ENCODE assay signal across 28 cellular contexts in genomic region chr1:85862456-85862855, GRCh38.
DNase-seq lines count a peak whose midpoint lies in the region; ATAC-seq and TF ChIP-seq lines count a peak whose summit lies in the region.
"Had no signal": no experiment of that assay in that cellular context is flagged by ENCODE, and none has a peak within 500 bp of the region (broad histone marks: within the 10 kb centered on the region; RNA-seq: fewer than 3 reads in every experiment).

No MANE protein-coding gene starts in this region.

- intact Hi-C loops in head of caudate nucleus (cut with DNase I) = no loop called here

- H2AK5ac ChIP-seq in mesenchymal stem cell (ENCODE audit: low read length, severe bottlenecking) = no peak overlapping the region

- no peak overlapping the region for H3K23ac ChIP-seq in mesenchymal stem cell (ENCODE audit: low read length in 2 of 2)

- H3K18ac ChIP-seq in mesenchymal stem cell (ENCODE audit: low read depth in 1 of 2, low read length in 2 of 2) = no peak overlapping the region

- H2BK120ac ChIP-seq in mesenchymal stem cell (ENCODE audit: low read depth, low read length) = no peak overlapping the region

- H3K4me2 ChIP-seq in mesenchymal stem cell (ENCODE audit: low read length, poor library complexity, severe bottlenecking) = peak overlapping the region; percentile 16
- no peak overlapping the region for H3K4me2 ChIP-seq in MM.1S (ENCODE audit: low read depth, low read length)
- H3K4me2 ChIP-seq: BLaER1 treated with 17β-estradiol and CSF1 and Interleukin-3, amounts not matched to agents 10 nM and 100 nM had no signal

- H3K79me2 ChIP-seq in MM.1S (ENCODE audit: low read length) = no peaks in the 10 kb centered on the region

- no peak overlapping the region for H2BK5ac ChIP-seq in mesenchymal stem cell (ENCODE audit: low read depth, low read length, poor library complexity, severe bottlenecking)

- H3K4me1 ChIP-seq in mesenchymal stem cell (ENCODE audit: control insufficient read depth, insufficient read depth, low read depth, low read length) (no peaks in the 10 kb centered on the region), MM.1S (ENCODE audit: low read length) (no peaks in the 10 kb centered on the region)
- H3K4me1 ChIP-seq: BLaER1 treated with 17β-estradiol and CSF1 and Interleukin-3, amounts not matched to agents 10 nM and 100 nM; suprapubic skin; upper lobe of left lung had no signal

- H2BK15ac ChIP-seq in mesenchymal stem cell (ENCODE audit: low read depth, poor library complexity, severe bottlenecking) = no peak overlapping the region

- no peaks in the 10 kb centered on the region for H3F3A ChIP-seq in MM.1S (ENCODE audit: insufficient read depth, low read length)

- no peaks in the 10 kb centered on the region for H3K36me3 ChIP-seq in mesenchymal stem cell (ENCODE audit: control insufficient read depth in 1 of 2, insufficient read depth in 2 of 2, low read depth in 1 of 2, low read length in 2 of 2)
- no peaks in the 10 kb centered on the region for H3K36me3 ChIP-seq in MM.1S (replicated peaks; ENCODE audit: insufficient read depth, low read length)
- H3K36me3 ChIP-seq: BLaER1 treated with 17β-estradiol and CSF1 and Interleukin-3, amounts not matched to agents 10 nM and 100 nM; suprapubic skin; upper lobe of left lung had no signal

- peak; percentile 74 for DNase-seq in DMS53 (lab: John Stamatoyannopoulos, UW)
- peak; percentile 19 for DNase-seq in LHCN-M2 (ENCODE audit: low read depth)
- peak; percentile 21 for DNase-seq in fibroblast of pulmonary artery (ENCODE audit: low read depth)
- peak; percentile 93 for DNase-seq in mesenchymal stem cell
- DNase-seq in MM.1S = no peak
- no peak for DNase-seq in NCI-H446 treated with DMSO at 0.1 percent for 48 hours (lab: John Stamatoyannopoulos, UW)
- DNase-seq in head of caudate nucleus = no peak
- DNase-seq: activated B cell treated with CpG ODN at 0.5 μM for 24 hours; activated CD8-positive, alpha-beta memory T cell treated with anti-CD3 and anti-CD28 coated beads, Interleukin-2, amount 10 ng/mL, durations not matched to agents 7 days and 5 days; activated T-cell treated with anti-CD3 and anti-CD28 coated beads, Interleukin-2, amount 50 U/mL, for 4 hours; caudate nucleus; effector memory CD8-positive, alpha-beta T cell; erythroblast; Kasumi-1; NCI-H1048; NCI-H2107; NCI-H510A; nephron progenitor cell; small intestine; stimulated activated naive CD4-positive, alpha-beta T cell treated with Interleukin-2 at 50 U/mL for 16 hours; upper lobe of left lung had no signal

- no peak overlapping the region for H2BK12ac ChIP-seq in mesenchymal stem cell (ENCODE audit: low read length in 2 of 2)

- H4K20me1 ChIP-seq in MM.1S (ENCODE audit: insufficient read depth, low read length) = no peaks in the 10 kb centered on the region
- H4K20me1 ChIP-seq: BLaER1 treated with 17β-estradiol and CSF1 and Interleukin-3, amounts not matched to agents 10 nM and 100 nM had no signal

- H3K4me1 Mint-ChIP-seq in activated T-helper 17 cell treated with anti-CD3 and anti-CD28 coated beads, Interleukin-2, amount 50 U/mL, for 72 hours = no peaks in the 10 kb centered on the region
- H3K4me1 Mint-ChIP-seq: activated B cell treated with CpG ODN at 0.5 μM for 24 hours; activated CD8-positive, alpha-beta memory T cell treated with anti-CD3 and anti-CD28 coated beads, Interleukin-2, amount 10 ng/mL, durations not matched to agents 7 days and 5 days; nephron progenitor cell had no signal

- H4K8ac ChIP-seq in mesenchymal stem cell (ENCODE audit: low read length) = no peak overlapping the region

- no peak overlapping the region for H3K4ac ChIP-seq in mesenchymal stem cell (ENCODE audit: low read depth in 1 of 2, low read length in 2 of 2)

- H3K27me3 ChIP-seq in mesenchymal stem cell (ENCODE audit: control insufficient read depth in 1 of 2, insufficient read depth in 1 of 2, low read length in 2 of 2) = no peaks in the 10 kb centered on the region
- H3K27me3 ChIP-seq in MM.1S (replicated peaks; ENCODE audit: insufficient read depth, low read length) = no peaks in the 10 kb centered on the region
- H3K27me3 ChIP-seq: BLaER1 treated with 17β-estradiol and CSF1 and Interleukin-3, amounts not matched to agents 10 nM and 100 nM; suprapubic skin; upper lobe of left lung had no signal

- TF ChIP-seq CTCF in fibroblast of pulmonary artery (IDR thresholded peaks at IDR 0.05; ENCODE audit: low read length, missing control alignments) = no peak
- TF ChIP-seq CTCF in MM.1S (IDR thresholded peaks at IDR 0.05; ENCODE audit: low read length) = no peak

- H3K9me3 ChIP-seq in mesenchymal stem cell (ENCODE audit: control insufficient read depth, low read length) = no peaks in the 10 kb centered on the region
- no peaks in the 10 kb centered on the region for H3K9me3 ChIP-seq in MM.1S (replicated peaks; ENCODE audit: insufficient read depth, low read length)
- H3K9me3 ChIP-seq: BLaER1 treated with 17β-estradiol and CSF1 and Interleukin-3, amounts not matched to agents 10 nM and 100 nM; suprapubic skin; upper lobe of left lung had no signal

- H3K27me3 Mint-ChIP-seq in activated T-helper 17 cell treated with anti-CD3 and anti-CD28 coated beads, Interleukin-2, amount 50 U/mL, for 72 hours = peaks cover 11% of the 10 kb centered on the region
- H3K27me3 Mint-ChIP-seq: activated B cell treated with CpG ODN at 0.5 μM for 24 hours; activated CD8-positive, alpha-beta memory T cell treated with anti-CD3 and anti-CD28 coated beads, Interleukin-2, amount 10 ng/mL, durations not matched to agents 7 days and 5 days; effector memory CD8-positive, alpha-beta T cell had no signal

- H3K4me3 ChIP-seq in fibroblast of pulmonary artery (replicated peaks; ENCODE audit: low read depth, low read length) (no peak overlapping the region), mesenchymal stem cell (ENCODE audit: insufficient read depth in 1 of 2, low read depth in 1 of 2, low read length in 2 of 2) (no peak overlapping the region), MM.1S (ENCODE audit: low read length) (no peak overlapping the region)
- H3K4me3 ChIP-seq: BLaER1 treated with 17β-estradiol and CSF1 and Interleukin-3, amounts not matched to agents 10 nM and 100 nM; SK-N-MC; suprapubic skin; upper lobe of left lung had no signal

- H3K4me3 Mint-ChIP-seq in activated T-helper 17 cell treated with anti-CD3 and anti-CD28 coated beads, Interleukin-2, amount 50 U/mL, for 72 hours = no peak overlapping the region
- H3K4me3 Mint-ChIP-seq: activated B cell treated with CpG ODN at 0.5 μM for 24 hours; activated CD8-positive, alpha-beta memory T cell treated with anti-CD3 and anti-CD28 coated beads, Interleukin-2, amount 10 ng/mL, durations not matched to agents 7 days and 5 days; activated T-cell treated with anti-CD3 and anti-CD28 coated beads, Interleukin-2, amount 50 U/mL, for 4 hours; effector memory CD8-positive, alpha-beta T cell; nephron progenitor cell had no signal

- no peak overlapping the region for H2AFZ ChIP-seq in mesenchymal stem cell (ENCODE audit: low read depth, low read length)
- H2AFZ ChIP-seq in MM.1S (ENCODE audit: low read length) = no peak overlapping the region

- H3K9me2 ChIP-seq in MM.1S (replicated peaks; ENCODE audit: insufficient read depth, low read length) = no peaks in the 10 kb centered on the region

- no peak overlapping the region for H3K27ac Mint-ChIP-seq in activated T-helper 17 cell treated with anti-CD3 and anti-CD28 coated beads, Interleukin-2, amount 50 U/mL, for 72 hours
- H3K27ac Mint-ChIP-seq: activated B cell treated with CpG ODN at 0.5 μM for 24 hours; activated CD8-positive, alpha-beta memory T cell treated with anti-CD3 and anti-CD28 coated beads, Interleukin-2, amount 10 ng/mL, durations not matched to agents 7 days and 5 days; effector memory CD8-positive, alpha-beta T cell; nephron progenitor cell had no signal

- H3K36me3 Mint-ChIP-seq in activated T-helper 17 cell treated with anti-CD3 and anti-CD28 coated beads, Interleukin-2, amount 50 U/mL, for 72 hours (ENCODE audit: low read depth) = no peaks in the 10 kb centered on the region
- H3K36me3 Mint-ChIP-seq: activated CD8-positive, alpha-beta memory T cell treated with anti-CD3 and anti-CD28 coated beads, Interleukin-2, amount 10 ng/mL, durations not matched to agents 7 days and 5 days had no signal

- H3K9ac ChIP-seq in mesenchymal stem cell (ENCODE audit: low read length) (no peak overlapping the region), MM.1S (ENCODE audit: low read length) (no peak overlapping the region)
- H3K9ac ChIP-seq: BLaER1 treated with 17β-estradiol and CSF1 and Interleukin-3, amounts not matched to agents 10 nM and 100 nM had no signal

- no peak overlapping the region for H3K14ac ChIP-seq in mesenchymal stem cell (ENCODE audit: low read length in 2 of 2)

- no peak overlapping the region for H4K91ac ChIP-seq in mesenchymal stem cell (ENCODE audit: low read length)

- no peaks in the 10 kb centered on the region for H3K79me1 ChIP-seq in mesenchymal stem cell (replicated peaks; ENCODE audit: low read length, poor library complexity, severe bottlenecking)

- no CpG with 5 or more reads among the region's 1 CpG for WGBS in mesenchymal stem cell

- H3K27ac ChIP-seq in mesenchymal stem cell (ENCODE audit: low read length, poor library complexity, severe bottlenecking) = no peak overlapping the region
- no peak overlapping the region for H3K27ac ChIP-seq in MM.1S (ENCODE audit: low read length)
- H3K27ac ChIP-seq: BLaER1 treated with 17β-estradiol and CSF1 and Interleukin-3, amounts not matched to agents 10 nM and 100 nM; HL-60; suprapubic skin; upper lobe of left lung had no signal

- no peaks in the 10 kb centered on the region for H3K9me3 Mint-ChIP-seq in activated T-helper 17 cell treated with anti-CD3 and anti-CD28 coated beads, Interleukin-2, amount 50 U/mL, for 72 hours
- H3K9me3 Mint-ChIP-seq: activated B cell treated with CpG ODN at 0.5 μM for 24 hours; activated T-cell treated with anti-CD3 and anti-CD28 coated beads, Interleukin-2, amount 50 U/mL, for 4 hours; nephron progenitor cell had no signal

- no peak for ATAC-seq in activated T-helper 17 cell treated with anti-CD3 and anti-CD28 coated beads, Interleukin-2, amount 50 U/mL, for 72 hours (replicated peaks)
- ATAC-seq: activated CD8-positive, alpha-beta memory T cell treated with anti-CD3 and anti-CD28 coated beads, Interleukin-2, amount 10 ng/mL, durations not matched to agents 7 days and 5 days; activated T-cell treated with anti-CD3 and anti-CD28 coated beads, Interleukin-2, amount 50 U/mL, for 4 hours; effector memory CD8-positive, alpha-beta T cell; HepG2; left lobe of liver had no signal

Comparison
In these comparisons a context has a peak if more than half of its experiments do, and no peak if none do; other contexts are left out.
1. DNase-seq: peak in DMS53 (single experiment), LHCN-M2 (single experiment), fibroblast of pulmonary artery (single experiment) and mesenchymal stem cell (single experiment); none in MM.1S (single experiment), NCI-H446 treated with DMSO at 0.1 percent for 48 hours (single experiment) and head of caudate nucleus (0 of 42).